ENCODE assay signal across 23 cellular contexts in the genomic region with DNA sequence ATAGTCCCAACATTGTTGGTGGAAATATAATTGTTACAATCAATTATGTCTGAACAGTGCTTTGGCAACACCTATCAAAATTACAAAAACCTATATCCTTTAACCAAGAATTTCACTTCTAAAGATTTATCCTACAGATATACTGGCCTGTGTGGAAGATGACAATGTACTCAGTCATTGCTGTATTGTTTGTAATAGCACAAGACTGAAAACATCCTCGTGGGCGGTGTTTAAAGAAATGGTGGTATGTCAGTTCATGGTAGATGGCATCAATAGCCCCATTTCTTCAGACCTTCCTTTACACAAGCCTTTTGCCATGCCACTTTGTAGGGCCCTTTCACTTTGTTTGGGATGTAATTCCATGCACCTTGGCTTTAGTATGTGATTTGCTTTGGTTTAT.
"Had no signal": no experiment of that assay in that cellular context is flagged by ENCODE, and none has a peak within 500 bp of the region (broad histone marks: within the 10 kb centered on the region; RNA-seq: fewer than 3 reads in every experiment).

No MANE protein-coding gene starts in this region.

- H3K27me3 Mint-ChIP-seq: memory B cell, progenitor cell of endocrine pancreas had no signal

- H3K4me1 Mint-ChIP-seq: memory B cell; natural killer cell; stimulated activated naive B cell treated with anti-CD40 and anti-IgM and Interleukin-4, amounts not matched to agents 10 μg/mL and 1 μg/mL and 100 μg/mL, for 72 hours had no signal

- DNase-seq: dermis blood vessel endothelial cell; effector memory CD4-positive, alpha-beta T cell; erythroblast; esophagus squamous epithelium; gastrocnemius medialis; head of caudate nucleus; natural killer cell; right lobe of liver; small intestine; stimulated activated CD4-positive, alpha-beta T cell treated with anti-CD3 and anti-CD28 coated beads, Interleukin-15, amount 100 ng/mL, for 24 hours; stimulated activated CD4-positive, alpha-beta T cell treated with anti-CD3 and anti-CD28 coated beads, Interleukin-2, amount 100 ng/mL, for 48 hours; stimulated activated naive B cell treated with anti-CD40 and anti-IgM and Interleukin-4, amounts not matched to agents 10 μg/mL and 1 μg/mL and 100 μg/mL, for 72 hours; upper lobe of left lung had no signal

- H3K27ac Mint-ChIP-seq: memory B cell; natural killer cell; progenitor cell of endocrine pancreas; stimulated activated naive B cell treated with anti-CD40 and anti-IgM and Interleukin-4, amounts not matched to agents 10 μg/mL and 1 μg/mL and 100 μg/mL, for 72 hours; stimulated activated naive CD8-positive, alpha-beta T cell treated with anti-CD3 and anti-CD28 coated beads, Interleukin-15, Interleukin-2, amounts not matched to agents 100 ng/mL and 50 ng/mL, for 24 hours had no signal

- H3K4me1 ChIP-seq: esophagus squamous epithelium, gastrocnemius medialis, parathyroid adenoma, right lobe of liver, tibial nerve, upper lobe of left lung had no signal

- ATAC-seq: gastrocnemius medialis; left lobe of liver; natural killer cell; right lobe of liver; stimulated activated naive B cell treated with anti-CD40 and anti-IgM and Interleukin-4, amounts not matched to agents 10 μg/mL and 1 μg/mL and 100 μg/mL, for 72 hours had no signal

- H3K79me2 ChIP-seq: parathyroid adenoma had no signal

- H3K9me3 ChIP-seq: esophagus squamous epithelium, gastrocnemius medialis, neutrophil, right lobe of liver, thoracic aorta, tibial nerve, upper lobe of left lung had no signal

- H3K9ac ChIP-seq: parathyroid adenoma had no signal

- H3K4me3 Mint-ChIP-seq: memory B cell; natural killer cell; stimulated activated naive B cell treated with anti-CD40 and anti-IgM and Interleukin-4, amounts not matched to agents 10 μg/mL and 1 μg/mL and 100 μg/mL, for 72 hours; stimulated activated naive CD8-positive, alpha-beta T cell treated with anti-CD3 and anti-CD28 coated beads, Interleukin-15, Interleukin-2, amounts not matched to agents 100 ng/mL and 50 ng/mL, for 24 hours had no signal

- H3K36me3 Mint-ChIP-seq: memory B cell; natural killer cell; stimulated activated naive B cell treated with anti-CD40 and anti-IgM and Interleukin-4, amounts not matched to agents 10 μg/mL and 1 μg/mL and 100 μg/mL, for 72 hours had no signal

- H3K36me3 ChIP-seq: esophagus squamous epithelium, gastrocnemius medialis, neutrophil, right lobe of liver, thoracic aorta, tibial nerve, upper lobe of left lung had no signal

- H3K9me3 Mint-ChIP-seq: memory B cell; stimulated activated naive B cell treated with anti-CD40 and anti-IgM and Interleukin-4, amounts not matched to agents 10 μg/mL and 1 μg/mL and 100 μg/mL, for 72 hours; stimulated activated naive CD8-positive, alpha-beta T cell treated with anti-CD3 and anti-CD28 coated beads, Interleukin-15, Interleukin-2, amounts not matched to agents 100 ng/mL and 50 ng/mL, for 24 hours had no signal

- H3K27ac ChIP-seq: coronary artery, esophagus squamous epithelium, gastrocnemius medialis, neutrophil, parathyroid adenoma, right lobe of liver, thoracic aorta, tibial nerve, upper lobe of left lung had no signal

- H3K27me3 ChIP-seq: esophagus squamous epithelium, gastrocnemius medialis, neutrophil, right lobe of liver, tibial nerve, upper lobe of left lung had no signal

- H2AFZ ChIP-seq: parathyroid adenoma had no signal

- H3K4me3 ChIP-seq: coronary artery, esophagus squamous epithelium, gastrocnemius medialis, lung, right lobe of liver, thoracic aorta, tibial nerve, upper lobe of left lung had no signal
